27 cellular contexts compared by ENCODE assay signal in genomic region chr3:111976254-111976653, GRCh38. TPM values are rescaled to one million over a fixed set of nuclear protein-coding genes. Genes with fewer than 3 reads are reported as not detected.
"Had no signal": no experiment of that assay in that cellular context is flagged by ENCODE, and none has a peak within 500 bp of the region (broad histone marks: within the 10 kb centered on the region; RNA-seq: fewer than 3 reads in every experiment).

No MANE protein-coding gene starts in this region.

- H3K27me3 Mint-ChIP-seq: progenitor cell of endocrine pancreas; stimulated activated memory B cell treated with anti-CD40 and anti-IgM and Interleukin-4, amounts not matched to agents 10 μg/mL and 1 μg/mL and 100 μg/mL, for 72 hours had no signal

- H3K9me3 Mint-ChIP-seq: activated CD4-positive, alpha-beta T cell treated with anti-CD3 and anti-CD28 coated beads, Interleukin-2, amount 10 ng/mL, durations not matched to agents 7 days and 5 days; activated naive CD4-positive, alpha-beta T cell treated with anti-CD3 and anti-CD28 coated beads, Interleukin-2, amount 50 U/mL, for 72 hours; mesothelial cell of epicardium; natural killer cell; stimulated activated memory B cell treated with anti-CD40 and anti-IgM and Interleukin-4, amounts not matched to agents 10 μg/mL and 1 μg/mL and 100 μg/mL, for 72 hours had no signal

- H3K27me3 ChIP-seq: ascending aorta, sigmoid colon, stomach, suprapubic skin, tibial nerve had no signal

- H3K4me3 Mint-ChIP-seq: activated CD4-positive, alpha-beta T cell treated with anti-CD3 and anti-CD28 coated beads, Interleukin-2, amount 10 ng/mL, durations not matched to agents 7 days and 5 days; activated CD8-positive, alpha-beta T cell treated with anti-CD3 and anti-CD28 coated beads, Interleukin-2, amount 10 ng/mL, durations not matched to agents 7 days and 5 days; mesothelial cell of epicardium; stimulated activated memory B cell treated with anti-CD40 and anti-IgM and Interleukin-4, amounts not matched to agents 10 μg/mL and 1 μg/mL and 100 μg/mL, for 72 hours had no signal

- H3K4me2 ChIP-seq: smooth muscle cell had no signal

- H3K36me3 Mint-ChIP-seq: natural killer cell; stimulated activated memory B cell treated with anti-CD40 and anti-IgM and Interleukin-4, amounts not matched to agents 10 μg/mL and 1 μg/mL and 100 μg/mL, for 72 hours had no signal

- H3K9me3 ChIP-seq: ascending aorta, sigmoid colon, stomach, suprapubic skin, tibial nerve had no signal

- DNase-seq: activated CD4-positive, alpha-beta T cell treated with anti-CD3 and anti-CD28 coated beads, Interleukin-2, amount 10 ng/mL, durations not matched to agents 7 days and 5 days; activated CD4-positive, CD25-positive, alpha-beta regulatory T cell treated with anti-CD3 and anti-CD28 coated beads, Interleukin-2, amount 50 U/mL, for 72 hours; activated CD8-positive, alpha-beta T cell treated with anti-CD3 and anti-CD28 coated beads, Interleukin-2, amount 10 ng/mL, durations not matched to agents 7 days and 5 days; activated gamma-delta T cell treated with Interleukin-2 at 50 U/mL for 16 hours; central memory CD4-positive, alpha-beta T cell; dermis blood vessel endothelial cell; effector memory CD4-positive, alpha-beta T cell; hippocampal formation; left ventricle myocardium superior; mammary epithelial cell; natural killer cell; retina; sigmoid colon; stimulated activated CD4-positive, alpha-beta T cell treated with anti-CD3 and anti-CD28 coated beads, Interleukin-15, amount 100 ng/mL, for 24 hours; stomach had no signal

- FAIRE-seq: frontal cortex, urothelium cell line had no signal

- H3K27ac ChIP-seq: ascending aorta, sigmoid colon, stomach, suprapubic skin, tibial nerve had no signal

- H3K4me3 ChIP-seq: ascending aorta, sigmoid colon, smooth muscle cell, stomach, suprapubic skin, tibial nerve had no signal

- H3K27ac Mint-ChIP-seq: activated CD4-positive, alpha-beta T cell treated with anti-CD3 and anti-CD28 coated beads, Interleukin-2, amount 10 ng/mL, durations not matched to agents 7 days and 5 days; activated CD8-positive, alpha-beta T cell treated with anti-CD3 and anti-CD28 coated beads, Interleukin-2, amount 10 ng/mL, durations not matched to agents 7 days and 5 days; activated naive CD4-positive, alpha-beta T cell treated with anti-CD3 and anti-CD28 coated beads, Interleukin-2, amount 50 U/mL, for 72 hours; mesothelial cell of epicardium; progenitor cell of endocrine pancreas; stimulated activated memory B cell treated with anti-CD40 and anti-IgM and Interleukin-4, amounts not matched to agents 10 μg/mL and 1 μg/mL and 100 μg/mL, for 72 hours had no signal

RNA-seq across cellular contexts. Expression of gene TAGLN3, which starts 22.5 kb away (rescaled TPM):
- total RNA-seq: activated CD8-positive, alpha-beta T cell treated with anti-CD3 and anti-CD28 coated beads, Interleukin-2, amount 10 ng/mL, durations not matched to agents 7 days and 5 days; ascending aorta; esophagus mucosa; left ventricle myocardium superior; natural killer cell; osteocyte had no signal

RNA-seq across cellular contexts. Expression of gene TMPRSS7, which starts 58.3 kb away (rescaled TPM):
- total RNA-seq: activated CD4-positive, alpha-beta T cell treated with anti-CD3 and anti-CD28 coated beads, Interleukin-2, amount 10 ng/mL, durations not matched to agents 7 days and 5 days; activated CD8-positive, alpha-beta T cell treated with anti-CD3 and anti-CD28 coated beads, Interleukin-2, amount 10 ng/mL, durations not matched to agents 7 days and 5 days; activated naive CD4-positive, alpha-beta T cell treated with anti-CD3 and anti-CD28 coated beads, Interleukin-2, amount 50 U/mL, for 72 hours; ascending aorta; dermis blood vessel endothelial cell; esophagus mucosa; left ventricle myocardium superior; mammary epithelial cell; mesothelial cell of epicardium; natural killer cell; osteocyte; progenitor cell of endocrine pancreas; sigmoid colon; smooth muscle cell; tibial nerve had no signal
